ENCODE assay signal across 27 cellular contexts in genomic region chr18:66742832-66743231, GRCh38.
"Had no signal": no experiment of that assay in that cellular context is flagged by ENCODE, and none has a peak within 500 bp of the region (broad histone marks: within the 10 kb centered on the region; RNA-seq: fewer than 3 reads in every experiment).

No MANE protein-coding gene starts in this region.

- DNase-seq: MV-4-11; NCI-H1048; NCI-H1105; NCI-H1417; NCI-H1436 treated with DMSO at 0.1 percent for 48 hours; NCI-H1694; NCI-H187 treated with DMSO at 0.1 percent for 48 hours; NCI-H2081 treated with DMSO at 0.1 percent for 48 hours; NCI-H2171; NCI-H226; NCI-H446; NCI-H510A; NCI-H524 treated with DMSO at 0.1 percent for 48 hours; NCI-H69; NCI-H774; NK-92 treated with Interleukin-12 subunit alpha and Interleukin-12 subunit beta, amount 100 ng/mL, for 24 hours; OCI-M1; Right ventricle myocardium superior; RPMI8226; SIG-M5; SK-N-SH; SW 1271; T-cell had no signal

- H3K36me3 ChIP-seq: SJSA1 had no signal

- H3K4me2 ChIP-seq: KMS-11, SK-N-SH had no signal

- ATAC-seq: K562, T-cell had no signal

- H3K4me1 ChIP-seq: SJSA1 had no signal

- FAIRE-seq: K562, RCC 7860 had no signal

- H3K27me3 ChIP-seq: SJSA1 had no signal

- H3K27ac ChIP-seq: KMS-11, SJSA1 had no signal

- H3K4me3 ChIP-seq: K562, SJSA1 had no signal

- H3K9me3 ChIP-seq: SK-N-SH had no signal

- H3K9ac ChIP-seq: KMS-11, SK-N-SH had no signal
